1 cellular context compared by ENCODE assay signal in the genomic region with DNA sequence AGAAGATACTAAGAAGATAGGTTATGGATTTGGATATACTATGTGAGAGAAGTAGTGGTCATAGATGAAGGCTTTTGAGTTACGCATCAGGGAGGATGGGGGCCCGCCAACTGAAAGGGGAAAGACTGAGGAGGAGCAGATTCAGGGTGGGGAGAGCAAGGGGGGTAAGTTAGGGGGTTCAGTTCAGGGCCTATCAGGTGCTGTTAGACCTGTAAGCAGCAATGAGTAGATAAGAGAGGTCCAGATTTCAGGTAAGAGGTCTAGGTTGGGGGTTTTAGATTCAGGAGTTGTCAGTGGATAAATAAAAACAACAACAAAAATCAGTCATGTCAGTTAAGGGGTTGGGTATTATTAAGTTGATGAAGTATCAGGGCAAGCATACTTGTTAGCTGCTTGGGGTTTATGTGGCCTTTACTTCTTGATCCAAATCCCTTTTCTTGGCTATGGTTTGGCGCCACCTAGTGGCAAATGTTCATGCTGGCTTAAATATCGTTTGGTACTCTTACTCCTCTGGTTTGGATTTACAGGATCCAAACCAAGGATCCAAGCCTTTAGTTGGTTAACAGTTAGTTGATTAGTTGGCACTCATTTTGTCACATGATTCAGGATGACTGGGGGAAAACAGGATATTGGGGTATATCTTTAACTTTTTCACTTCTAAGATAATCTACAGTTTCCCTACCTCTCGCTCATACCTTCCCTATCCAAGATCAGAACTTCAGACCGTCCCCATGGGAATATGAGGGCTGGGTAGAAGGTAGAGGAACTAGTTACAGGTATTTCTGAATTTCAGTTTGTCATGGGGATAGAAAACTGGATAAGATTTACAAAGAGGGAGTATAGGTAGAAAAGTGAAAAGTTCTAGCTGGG.
TF ChIP-seq lines count a peak whose summit lies in the region.

No MANE protein-coding gene starts in this region.

TF ChIP-seq in GM23338, 12 proteins besides CTCF, POLR2A, EP300 and RAD21 (continued from another document):
- TF ChIP-seq, protein P1, sequence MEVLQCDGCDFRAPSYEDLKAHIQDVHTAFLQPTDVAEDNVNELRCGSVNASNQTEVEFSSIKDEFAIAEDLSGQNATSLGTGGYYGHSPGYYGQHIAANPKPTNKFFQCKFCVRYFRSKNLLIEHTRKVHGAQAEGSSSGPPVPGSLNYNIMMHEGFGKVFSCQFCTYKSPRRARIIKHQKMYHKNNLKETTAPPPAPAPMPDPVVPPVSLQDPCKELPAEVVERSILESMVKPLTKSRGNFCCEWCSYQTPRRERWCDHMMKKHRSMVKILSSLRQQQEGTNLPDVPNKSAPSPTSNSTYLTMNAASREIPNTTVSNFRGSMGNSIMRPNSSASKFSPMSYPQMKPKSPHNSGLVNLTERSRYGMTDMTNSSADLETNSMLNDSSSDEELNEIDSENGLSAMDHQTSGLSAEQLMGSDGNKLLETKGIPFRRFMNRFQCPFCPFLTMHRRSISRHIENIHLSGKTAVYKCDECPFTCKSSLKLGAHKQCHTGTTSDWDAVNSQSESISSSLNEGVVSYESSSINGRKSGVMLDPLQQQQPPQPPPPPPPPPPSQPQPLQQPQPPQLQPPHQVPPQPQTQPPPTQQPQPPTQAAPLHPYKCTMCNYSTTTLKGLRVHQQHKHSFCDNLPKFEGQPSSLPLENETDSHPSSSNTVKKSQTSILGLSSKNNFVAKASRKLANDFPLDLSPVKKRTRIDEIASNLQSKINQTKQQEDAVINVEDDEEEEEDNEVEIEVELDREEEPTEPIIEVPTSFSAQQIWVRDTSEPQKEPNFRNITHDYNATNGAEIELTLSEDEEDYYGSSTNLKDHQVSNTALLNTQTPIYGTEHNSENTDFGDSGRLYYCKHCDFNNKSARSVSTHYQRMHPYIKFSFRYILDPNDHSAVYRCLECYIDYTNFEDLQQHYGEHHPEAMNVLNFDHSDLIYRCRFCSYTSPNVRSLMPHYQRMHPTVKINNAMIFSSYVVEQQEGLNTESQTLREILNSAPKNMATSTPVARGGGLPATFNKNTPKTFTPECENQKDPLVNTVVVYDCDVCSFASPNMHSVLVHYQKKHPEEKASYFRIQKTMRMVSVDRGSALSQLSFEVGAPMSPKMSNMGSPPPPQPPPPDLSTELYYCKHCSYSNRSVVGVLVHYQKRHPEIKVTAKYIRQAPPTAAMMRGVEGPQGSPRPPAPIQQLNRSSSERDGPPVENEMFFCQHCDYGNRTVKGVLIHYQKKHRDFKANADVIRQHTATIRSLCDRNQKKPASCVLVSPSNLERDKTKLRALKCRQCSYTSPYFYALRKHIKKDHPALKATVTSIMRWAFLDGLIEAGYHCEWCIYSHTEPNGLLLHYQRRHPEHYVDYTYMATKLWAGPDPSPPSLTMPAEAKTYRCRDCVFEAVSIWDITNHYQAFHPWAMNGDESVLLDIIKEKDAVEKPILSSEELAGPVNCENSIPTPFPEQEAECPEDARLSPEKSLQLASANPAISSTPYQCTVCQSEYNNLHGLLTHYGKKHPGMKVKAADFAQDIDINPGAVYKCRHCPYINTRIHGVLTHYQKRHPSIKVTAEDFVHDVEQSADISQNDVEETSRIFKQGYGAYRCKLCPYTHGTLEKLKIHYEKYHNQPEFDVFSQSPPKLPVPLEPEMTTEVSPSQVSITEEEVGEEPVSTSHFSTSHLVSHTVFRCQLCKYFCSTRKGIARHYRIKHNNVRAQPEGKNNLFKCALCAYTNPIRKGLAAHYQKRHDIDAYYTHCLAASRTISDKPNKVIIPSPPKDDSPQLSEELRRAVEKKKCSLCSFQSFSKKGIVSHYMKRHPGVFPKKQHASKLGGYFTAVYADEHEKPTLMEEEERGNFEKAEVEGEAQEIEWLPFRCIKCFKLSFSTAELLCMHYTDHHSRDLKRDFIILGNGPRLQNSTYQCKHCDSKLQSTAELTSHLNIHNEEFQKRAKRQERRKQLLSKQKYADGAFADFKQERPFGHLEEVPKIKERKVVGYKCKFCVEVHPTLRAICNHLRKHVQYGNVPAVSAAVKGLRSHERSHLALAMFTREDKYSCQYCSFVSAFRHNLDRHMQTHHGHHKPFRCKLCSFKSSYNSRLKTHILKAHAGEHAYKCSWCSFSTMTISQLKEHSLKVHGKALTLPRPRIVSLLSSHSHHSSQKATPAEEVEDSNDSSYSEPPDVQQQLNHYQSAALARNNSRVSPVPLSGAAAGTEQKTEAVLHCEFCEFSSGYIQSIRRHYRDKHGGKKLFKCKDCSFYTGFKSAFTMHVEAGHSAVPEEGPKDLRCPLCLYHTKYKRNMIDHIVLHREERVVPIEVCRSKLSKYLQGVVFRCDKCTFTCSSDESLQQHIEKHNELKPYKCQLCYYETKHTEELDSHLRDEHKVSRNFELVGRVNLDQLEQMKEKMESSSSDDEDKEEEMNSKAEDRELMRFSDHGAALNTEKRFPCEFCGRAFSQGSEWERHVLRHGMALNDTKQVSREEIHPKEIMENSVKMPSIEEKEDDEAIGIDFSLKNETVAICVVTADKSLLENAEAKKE (CRISPR knock-in tag; IDR thresholded peaks at IDR 0.05) = no peak
- TF ChIP-seq ZNF331 (CRISPR knock-in tag; IDR thresholded peaks at IDR 0.05; ENCODE audit: low read depth) (no peak), EZH2 (IDR thresholded peaks at IDR 0.05; ENCODE audit: low read depth, unreplicated experiment) (no peak), ZNF114 (CRISPR knock-in tag; IDR thresholded peaks at IDR 0.05) (no peak)
